ENCODE assay signal across 1 cellular context in genomic region chr1:182515556-182515955, GRCh38.
TF ChIP-seq lines count a peak whose summit lies in the region.

No MANE protein-coding gene starts in this region.

TF ChIP-seq in SK-N-SH treated with all-trans-retinoic acid at 6 μM for 48 hours, 23 proteins besides CTCF, POLR2A, EP300 and RAD21 (continued from another document):
- no peak for TF ChIP-seq CSRNP3 (CRISPR knock-in tag; IDR thresholded peaks at IDR 0.05)
- no peak for TF ChIP-seq OSR1 (CRISPR knock-in tag; IDR thresholded peaks at IDR 0.05)
- no peak for TF ChIP-seq RARB (CRISPR knock-in tag; IDR thresholded peaks at IDR 0.05)
- no peak for TF ChIP-seq BACH2 (CRISPR knock-in tag; IDR thresholded peaks at IDR 0.05; ENCODE audit: borderline replicate concordance)
- TF ChIP-seq ZNF565 (CRISPR knock-in tag; conservative IDR thresholded peaks at IDR 0.05; ENCODE audit: low read depth): no peak
- TF ChIP-seq CSDC2 (CRISPR knock-in tag; IDR thresholded peaks at IDR 0.05): no peak
TF ChIP-seq in SK-N-SH treated with all-trans-retinoic acid at 6 μM for 48 hours: peak in this region for 0.
